In the genomic region with DNA sequence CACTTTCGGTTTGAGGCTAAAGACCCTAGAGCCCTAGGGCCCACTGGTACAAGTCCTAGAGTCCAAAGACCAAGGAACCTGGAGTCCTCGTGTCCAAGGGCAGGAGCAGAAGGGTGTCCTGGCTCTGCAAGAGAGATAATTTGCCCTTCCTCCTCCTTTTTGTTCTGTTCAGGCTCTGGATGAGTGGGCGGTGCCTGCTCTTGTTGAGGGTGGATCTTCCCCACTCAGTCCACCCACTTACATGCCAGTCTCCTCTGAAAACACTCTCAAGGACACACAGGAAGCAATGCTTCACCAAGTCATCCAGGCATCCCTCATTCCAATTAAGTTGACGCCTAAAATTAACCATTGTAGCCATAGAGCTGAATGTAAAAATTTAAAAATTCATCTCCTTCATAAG, we compare ENCODE assay signal across 15 cellular contexts.
DNase-seq lines count a peak whose midpoint lies in the region; ATAC-seq and TF ChIP-seq lines count a peak whose summit lies in the region.
"Had no signal": no experiment of that assay in that cellular context is flagged by ENCODE, and none has a peak within 500 bp of the region (broad histone marks: within the 10 kb centered on the region; RNA-seq: fewer than 3 reads in every experiment).

No MANE protein-coding gene starts in this region.

- no peak overlapping the region for H2BK20ac ChIP-seq in H9 (ENCODE audit: low read depth, low read length, poor library complexity, severe bottlenecking)

- no peak overlapping the region for H3K27ac ChIP-seq in H9 (ENCODE audit: insufficient read length, low read depth, low read length)
- no peak overlapping the region for H3K27ac ChIP-seq in neuronal stem cell (replicated peaks; ENCODE audit: low read length)
- peak overlapping the region in 3 of 8 donors; percentile 13 to 50 (median 14) for H3K27ac ChIP-seq in spleen
- H3K27ac ChIP-seq: BLaER1 treated with 17β-estradiol and CSF1 and Interleukin-3, amounts not matched to agents 10 nM and 100 nM; HL-60 had no signal

- H2BK15ac ChIP-seq in H9 (ENCODE audit: low read depth, low read length) (no peak overlapping the region), neuronal stem cell (ENCODE audit: low read length) (no peak overlapping the region)

- no peaks in the 10 kb centered on the region for H4K20me1 ChIP-seq in H9 (ENCODE audit: control insufficient read depth, insufficient read depth, insufficient read length)

- intact Hi-C loops in head of caudate nucleus (cut with DNase I) = no loop called here
- intact Hi-C loops in spleen (cut with DNase I; ENCODE audit: low total_unique reads) = no loop called here

- H2BK12ac ChIP-seq in H9 (ENCODE audit: insufficient read length, low read depth, low read length) (no peak overlapping the region), neuronal stem cell (ENCODE audit: low read length) (no peak overlapping the region)

- H3K27ac Mint-ChIP-seq in H9 = peak overlapping the region in 2 of 3 experiments; percentile 58 to 60; a peak in 1 of 7 replicates
- H3K27ac Mint-ChIP-seq: CD4-positive, alpha-beta T cell had no signal

- no peak for TF ChIP-seq POLR2A in spleen (IDR thresholded peaks at IDR 0.05)

- H3K4me1 ChIP-seq in H9 (ENCODE audit: insufficient read depth, low read length) = peaks cover 7% of the 10 kb centered on the region; the same call in 1 of the 2 replicates
- peaks cover 3 to 11% of the 10 kb centered on the region in 2 donors for H3K4me1 ChIP-seq in neuronal stem cell (ENCODE audit: control insufficient read depth in 2 of 2, insufficient read depth in 1 of 2, low read depth in 1 of 2, low read length in 2 of 2)
- H3K4me1 ChIP-seq in spleen = peaks cover 2 to 40% (median 24%) of the 10 kb centered on the region in 6 donors

- no peak overlapping the region for H3K4me3 Mint-ChIP-seq in H9
- H3K4me3 Mint-ChIP-seq: CD4-positive, alpha-beta T cell had no signal

- H3K4ac ChIP-seq in H9 (ENCODE audit: low read depth, low read length) (no peak overlapping the region), neuronal stem cell (ENCODE audit: low read length) (no peak overlapping the region)

- H3K23ac ChIP-seq in H9 (ENCODE audit: insufficient read length, low read depth, low read length) = no peak overlapping the region
- no peak overlapping the region for H3K23ac ChIP-seq in neuronal stem cell (ENCODE audit: low read depth, low read length, poor library complexity)

- H3K23me2 ChIP-seq in H9 (ENCODE audit: insufficient read length, low read depth, low read length, poor library complexity, severe bottlenecking) = no peaks in the 10 kb centered on the region

- peaks cover 16% of the 10 kb centered on the region; the same call in 1 of the 2 replicates for H3K79me2 ChIP-seq in H9 (ENCODE audit: insufficient read depth, low read length)

- H3K36me3 ChIP-seq in neuronal stem cell (replicated peaks in 1 of 2; ENCODE audit: control insufficient read depth in 2 of 2, insufficient read depth in 2 of 2, low read length in 2 of 2) (no peaks in the 10 kb centered on the region), spleen (no peaks in the 10 kb centered on the region)

- no peaks in the 10 kb centered on the region for H3K9me3 ChIP-seq in H9 (ENCODE audit: control insufficient read depth, low read depth, low read length)
- no peaks in the 10 kb centered on the region for H3K9me3 ChIP-seq in neuronal stem cell (replicated peaks in 1 of 2; ENCODE audit: control insufficient read depth in 2 of 2, insufficient read depth in 1 of 2, low read depth in 1 of 2, low read length in 2 of 2)
- no peaks in the 10 kb centered on the region for H3K9me3 ChIP-seq in spleen

- H4K8ac ChIP-seq in H9 (replicated peaks; ENCODE audit: insufficient read length, low read depth, low read length) = no peak overlapping the region
- no peak overlapping the region for H4K8ac ChIP-seq in neuronal stem cell (ENCODE audit: low read depth, low read length)

- H3K18ac ChIP-seq in H9 (ENCODE audit: insufficient read length, low read depth, low read length) (no peak overlapping the region), neuronal stem cell (ENCODE audit: low read length) (peak overlapping the region; percentile 77)

- H3K9ac ChIP-seq in H9 (ENCODE audit: extremely low read depth, insufficient read length, low read length) (no peak overlapping the region), neuronal stem cell (ENCODE audit: low read depth, low read length, poor library complexity) (no peak overlapping the region)
- H3K9ac ChIP-seq: BLaER1 treated with 17β-estradiol and CSF1 and Interleukin-3, amounts not matched to agents 10 nM and 100 nM had no signal

- no peak for TF ChIP-seq CTCF in H9 (conservative IDR thresholded peaks at IDR 0.05)
- no peak for TF ChIP-seq CTCF in spleen (IDR thresholded peaks at IDR 0.05 in 8 of 11, conservative IDR thresholded peaks at IDR 0.05 in 3 of 11)

- H2BK120ac ChIP-seq in H9 (ENCODE audit: low read depth, low read length, poor library complexity, severe bottlenecking) (no peak overlapping the region), neuronal stem cell (ENCODE audit: low read depth, low read length) (no peak overlapping the region)

- H2BK5ac ChIP-seq in H9 (ENCODE audit: insufficient read length, low read length) (no peak overlapping the region), neuronal stem cell (ENCODE audit: low read length) (no peak overlapping the region)

- DNase-seq in H9 (no peak), head of caudate nucleus (peak in 32 of 42 donors; percentile 10 to 78 (median 34)), neuronal stem cell (ENCODE audit: low spot score) (no peak), spleen (no peak)
- DNase-seq: 8988T; Calu3; CD4-positive, alpha-beta T cell; DMS 273 treated with DMSO at 0.1 percent for 48 hours; GOT3; HCEC 1CT had no signal

- no peak overlapping the region for H3T11ph ChIP-seq in H9 (ENCODE audit: low read length)

- no peak overlapping the region for H4K5ac ChIP-seq in H9 (ENCODE audit: insufficient read length, low read depth, low read length)

- peaks cover 32 to 36% of the 10 kb centered on the region in 2 experiments for H3K4me1 Mint-ChIP-seq in H9

- H3K27me3 ChIP-seq in H9 (ENCODE audit: insufficient read depth, low read length) (no peaks in the 10 kb centered on the region), neuronal stem cell (ENCODE audit: control insufficient read depth in 3 of 3, insufficient read depth in 3 of 3, low read depth in 1 of 3, low read length in 3 of 3) (no peaks in the 10 kb centered on the region), spleen (replicated peaks in 1 of 7) (no peaks in the 10 kb centered on the region)
- H3K27me3 ChIP-seq: BLaER1 treated with 17β-estradiol and CSF1 and Interleukin-3, amounts not matched to agents 10 nM and 100 nM had no signal

- no CpG with 5 or more reads among the region's 4 CpGs for WGBS in H9 (ENCODE audit: extremely low coverage, insufficient read length, low lambda C conversion rate)
- no CpG with 5 or more reads among the region's 4 CpGs for WGBS in neuronal stem cell (ENCODE audit: extremely low coverage in 2 of 2, insufficient read length in 2 of 2, insufficient replicate concordance in 1 of 2), 2 donors
- WGBS in spleen, 5 donors = 72 to 88% (median 80%) methylated on average over 4 of the region's 4 CpGs

- no peak overlapping the region for H3K4me2 ChIP-seq in H9 (ENCODE audit: insufficient read depth, insufficient read length, low read length)
- H3K4me2 ChIP-seq in neuronal stem cell (ENCODE audit: insufficient read depth, low read length, poor library complexity, severe bottlenecking) = no peak overlapping the region

- H3K9me3 Mint-ChIP-seq in H9 = no peaks in the 10 kb centered on the region

- ATAC-seq in SK-N-SH treated with all-trans-retinoic acid at 6 μM for 48 hours = peak; percentile 63
- no peak for ATAC-seq in HG03521 (IDR thresholded peaks at IDR 0.05; ENCODE audit: unreplicated experiment)
- no peak for ATAC-seq in GM21390 (IDR thresholded peaks at IDR 0.05; ENCODE audit: unreplicated experiment)

- H3K4me3 ChIP-seq in neuronal stem cell (ENCODE audit: low read length in 2 of 2) (no peak overlapping the region), spleen (no peak overlapping the region)
- H3K4me3 ChIP-seq: BLaER1 treated with 17β-estradiol and CSF1 and Interleukin-3, amounts not matched to agents 10 nM and 100 nM had no signal

- no peak overlapping the region for H4K91ac ChIP-seq in H9 (ENCODE audit: insufficient read length, low read depth, low read length)
- no peak overlapping the region for H4K91ac ChIP-seq in neuronal stem cell (ENCODE audit: low read depth, low read length, poor library complexity)

- no peak overlapping the region for H2AK5ac ChIP-seq in H9 (ENCODE audit: insufficient read length, low read length)
- no peak overlapping the region for H2AK5ac ChIP-seq in neuronal stem cell (ENCODE audit: low read depth, low read length)

- H3K56ac ChIP-seq in H9 (ENCODE audit: insufficient read length, low read depth, low read length) = no peak overlapping the region

- no peaks in the 10 kb centered on the region; a peak in 4 of 7 replicates for H3K36me3 Mint-ChIP-seq in H9 (ENCODE audit: insufficient read depth in 1 of 3, low read depth in 3 of 3)

- H2AFZ ChIP-seq in H9 (ENCODE audit: low read length) (no peak overlapping the region), neuronal stem cell (ENCODE audit: low read length) (no peak overlapping the region)

- H3K14ac ChIP-seq in H9 (ENCODE audit: insufficient read depth, low read length) (no peak overlapping the region), neuronal stem cell (ENCODE audit: low read length) (no peak overlapping the region)

- H3K27me3 Mint-ChIP-seq in H9 (ENCODE audit: low read depth) = no peaks in the 10 kb centered on the region
- H3K27me3 Mint-ChIP-seq: CD4-positive, alpha-beta T cell had no signal

- H3K79me1 ChIP-seq in H9 (ENCODE audit: insufficient read depth, low read depth, low read length, poor library complexity, severe bottlenecking) = no peaks in the 10 kb centered on the region
- peaks cover 2% of the 10 kb centered on the region for H3K79me1 ChIP-seq in neuronal stem cell (ENCODE audit: low read depth, low read length)

TF ChIP-seq in SK-N-SH treated with all-trans-retinoic acid at 6 μM for 48 hours, 23 proteins besides CTCF, POLR2A, EP300 and RAD21 (continues in another document):
- TF ChIP-seq GLIS3 (CRISPR knock-in tag; IDR thresholded peaks at IDR 0.05) (no peak), ZC3H10 (CRISPR knock-in tag; IDR thresholded peaks at IDR 0.05) (no peak), ZNF70 (CRISPR knock-in tag; IDR thresholded peaks at IDR 0.05) (no peak), OSR1 (CRISPR knock-in tag; IDR thresholded peaks at IDR 0.05) (no peak)

Comparison
In these comparisons a context has a peak if more than half of its experiments do, and no peak if none do; other contexts are left out.
1. DNase-seq: peak in head of caudate nucleus (32 of 42); none in H9 (single experiment), neuronal stem cell (single experiment) and spleen (single experiment).